ENCODE assay signal across 8 cellular contexts in the genomic region with DNA sequence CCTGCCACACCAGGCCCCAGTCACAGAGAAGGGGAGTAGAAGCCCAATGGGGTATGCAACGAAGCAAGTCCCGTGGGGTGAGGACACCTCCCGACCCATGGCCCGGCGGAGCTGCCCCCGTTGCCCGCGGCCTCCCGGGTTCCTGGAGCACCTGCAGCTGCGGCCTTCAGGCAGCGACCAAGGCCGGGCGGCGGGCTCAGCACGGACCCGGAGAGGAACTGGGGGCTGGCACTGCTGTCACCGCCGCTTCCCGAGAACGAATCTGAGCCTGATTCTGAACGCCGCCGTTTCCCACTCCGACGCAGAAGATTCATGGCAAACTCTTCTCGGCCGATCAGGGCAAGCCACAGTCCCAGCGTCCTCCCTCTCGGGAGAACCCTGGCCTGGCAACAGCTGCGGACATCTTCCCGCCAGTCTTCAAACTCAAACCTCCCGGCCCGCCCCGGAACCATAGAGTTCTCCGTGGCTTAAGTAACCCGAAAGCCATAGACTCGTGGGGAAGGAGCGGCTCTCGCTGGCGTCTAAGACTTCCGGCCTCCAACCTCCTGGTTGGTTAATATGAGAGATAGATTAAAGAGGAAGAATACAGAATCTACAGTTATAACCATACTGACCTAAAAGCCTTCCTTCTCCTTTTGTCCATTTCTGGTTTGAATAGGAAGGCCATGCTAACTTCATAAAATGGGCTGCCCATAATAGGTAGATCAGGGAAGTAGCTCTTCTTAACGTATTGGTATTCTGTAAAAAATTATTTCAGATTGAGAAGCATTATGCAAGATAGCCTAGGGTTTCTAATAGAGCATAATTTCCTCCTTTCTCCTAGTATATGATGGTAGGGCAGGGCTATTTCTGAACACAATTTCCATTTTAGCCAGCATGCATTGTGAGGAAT. TPM values are rescaled to one million over a fixed set of nuclear protein-coding genes. Genes with fewer than 3 reads are reported as not detected.
DNase-seq lines count a peak whose midpoint lies in the region; TF ChIP-seq lines count a peak whose summit lies in the region.

A gene (minus strand): TSS at position 425 of the 892 bp plus-strand sequence. CDS start 111 bp downstream, at position 314.

- no peaks in the 10 kb centered on the region for H4K20me1 ChIP-seq in MM.1S (ENCODE audit: insufficient read depth, low read length)

- H3K4me3 Mint-ChIP-seq in neural crest cell: peak within 1 kb of the TSS; percentile 91

- H3K9me3 ChIP-seq in ES-I3 (ENCODE audit: control insufficient read depth, insufficient read depth, low read length) (no peaks in the 10 kb centered on the region), HAP-1 (no peaks in the 10 kb centered on the region), MM.1S (replicated peaks; ENCODE audit: insufficient read depth, low read length) (no peaks in the 10 kb centered on the region), stomach smooth muscle (ENCODE audit: control insufficient read depth in 2 of 2, low read length in 2 of 2) (no peaks in the 10 kb centered on the region)

- no peaks in the 10 kb centered on the region for H3K27me3 ChIP-seq in HAP-1 (ENCODE audit: low read depth)
- H3K27me3 ChIP-seq in MM.1S (replicated peaks; ENCODE audit: insufficient read depth, low read length): no peaks in the 10 kb centered on the region
- H3K27me3 ChIP-seq in stomach smooth muscle (ENCODE audit: control insufficient read depth in 1 of 2, insufficient read depth in 2 of 2, low read length in 2 of 2): no peaks in the 10 kb centered on the region

- in situ Hi-C loops in HAP-1 (cut with MboI; ENCODE audit: low sequenced_read_pairs): no loop called here

- H3K4me1 Mint-ChIP-seq in neural crest cell: peaks cover 17% of the 10 kb centered on the region

- H3K9ac ChIP-seq in ES-I3 (ENCODE audit: low read depth, low read length): peak within 1 kb of the TSS; percentile 92
- peak within 1 kb of the TSS; percentile 84 for H3K9ac ChIP-seq in MM.1S (ENCODE audit: low read length)
- peak within 1 kb of the TSS; percentile 54 to 83 for H3K9ac ChIP-seq in stomach smooth muscle (ENCODE audit: low read length in 2 of 2)

- H3K27me3 Mint-ChIP-seq in neural crest cell (ENCODE audit: low read depth): no peaks in the 10 kb centered on the region

- H2AFZ ChIP-seq in MM.1S (ENCODE audit: low read length): peak within 1 kb of the TSS; percentile 98

- H3K9me2 ChIP-seq in MM.1S (replicated peaks; ENCODE audit: insufficient read depth, low read length): no peaks in the 10 kb centered on the region

- H3K27ac ChIP-seq in MM.1S (ENCODE audit: low read length): peak within 1 kb of the TSS; percentile 72
- peak within 1 kb of the TSS; percentile 32 for H3K27ac ChIP-seq in stomach smooth muscle (ENCODE audit: low read length)

- no peaks in the 10 kb centered on the region for H3K9me3 Mint-ChIP-seq in neural crest cell

- TF ChIP-seq CTCF in MM.1S (IDR thresholded peaks at IDR 0.05; ENCODE audit: low read length) (no peak), foreskin fibroblast (IDR thresholded peaks at IDR 0.05; ENCODE audit: low read depth, low read length) (no peak), neural crest cell (conservative IDR thresholded peaks at IDR 0.05) (no peak)

- peak within 1 kb of the TSS; percentile 92 for H3K27ac Mint-ChIP-seq in neural crest cell (ENCODE audit: unreplicated experiment)

- H3K4me1 ChIP-seq in ES-I3 (ENCODE audit: insufficient read depth, low read length): 0 out of 2 replicates have a peak, but pooled peaks cover 3% of the 10 kb centered on the region
- peaks cover 6% of the 10 kb centered on the region for H3K4me1 ChIP-seq in HAP-1
- peaks cover 20% of the 10 kb centered on the region for H3K4me1 ChIP-seq in MM.1S (ENCODE audit: low read length)
- peaks cover 7% of the 10 kb centered on the region for H3K4me1 ChIP-seq in stomach smooth muscle (ENCODE audit: control insufficient read depth, insufficient read depth, low read length)

- peaks cover 32% of the 10 kb centered on the region for H3F3A ChIP-seq in MM.1S (ENCODE audit: insufficient read depth, low read length)

- DNase-seq in HAP-1 (ENCODE audit: low spot score in 2 of 2): peak; percentile 86 to 93
- DNase-seq in MM.1S: peak; percentile 98
- DNase-seq in SIG-M5 (lab: John Stamatoyannopoulos, UW): peak; percentile 90
- DNase-seq in activated gamma-delta T cell (lab: John Stamatoyannopoulos, UW): peak; percentile 32
- peak; percentile 92 to 97 for DNase-seq in foreskin fibroblast
- peak; percentile 70 for DNase-seq in neural crest cell (ENCODE audit: low read depth, low spot score)

- peak within 1 kb of the TSS; percentile 98 for H3K4me2 ChIP-seq in MM.1S (ENCODE audit: low read depth, low read length)

- H3K36me3 ChIP-seq in ES-I3 (ENCODE audit: insufficient read depth, low read length) (peaks cover 5% of the 10 kb centered on the region; the same call in 1 of the 2 replicates), HAP-1 (replicated peaks) (peaks cover 28% of the 10 kb centered on the region), MM.1S (replicated peaks; ENCODE audit: insufficient read depth, low read length) (peaks cover 5% of the 10 kb centered on the region; the same call in 1 of the 2 replicates), stomach smooth muscle (ENCODE audit: control insufficient read depth in 2 of 2, insufficient read depth in 2 of 2, low read length in 2 of 2) (no peaks in the 10 kb centered on the region)

- H3K4me3 ChIP-seq in HAP-1 (peak within 1 kb of the TSS; percentile 78), MM.1S (ENCODE audit: low read length) (peak within 1 kb of the TSS; percentile 94), foreskin fibroblast (ENCODE audit: low read depth in 1 of 2, low read length in 2 of 2) (peak within 1 kb of the TSS; percentile 70 to 80), stomach smooth muscle (ENCODE audit: low read length in 2 of 2) (peak within 1 kb of the TSS; percentile 69 to 83)

- H3K36me3 Mint-ChIP-seq in neural crest cell (ENCODE audit: low read depth): no peaks in the 10 kb centered on the region

- peaks cover 50% of the 10 kb centered on the region for H3K79me2 ChIP-seq in MM.1S (ENCODE audit: low read length)

RNA-seq across cellular contexts. Expression of the gene that starts here (rescaled TPM):
- total RNA-seq in neural crest cell: 16.9 and 17.8 TPM in 2 replicates

Comparison
In these comparisons a context has a peak if more than half of its experiments do, and no peak if none do; other contexts are left out.
1. Peak in every context shown above with its lines: DNase-seq, H3K4me3 ChIP-seq and H3K27ac ChIP-seq.
2. DNase-seq: peak in every context shown above with its lines; median percentile 98 in MM.1S; 94 in foreskin fibroblast; 90 in SIG-M5; 90 in HAP-1; 70 in neural crest cell; 32 in activated gamma-delta T cell.